ENCODE assay signal across 30 cellular contexts in the genomic region with DNA sequence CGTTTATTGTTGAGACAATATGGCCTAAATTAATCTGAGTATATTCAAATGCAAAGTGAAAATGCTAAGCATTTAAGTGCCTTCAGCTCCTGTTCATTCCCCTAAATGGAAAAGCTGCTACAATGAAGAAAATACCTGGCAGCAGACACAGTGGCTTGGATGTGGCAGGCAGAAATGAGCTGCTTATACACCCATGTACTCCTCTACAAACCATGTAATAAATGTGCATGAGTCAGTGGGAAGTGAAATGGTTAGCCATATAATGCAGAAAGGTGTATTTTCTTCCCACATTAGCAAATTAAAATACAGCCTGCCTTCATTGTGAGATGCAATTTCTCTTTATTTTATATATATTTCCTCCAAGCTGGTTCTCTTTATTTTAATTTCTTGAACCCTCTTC.
"Had no signal": no experiment of that assay in that cellular context is flagged by ENCODE, and none has a peak within 500 bp of the region (broad histone marks: within the 10 kb centered on the region; RNA-seq: fewer than 3 reads in every experiment).

No MANE protein-coding gene starts in this region.

- H3K4me3 ChIP-seq: ascending aorta, cardiac muscle cell, coronary artery, heart right ventricle, left lung, lower lobe of right lung, psoas muscle, right atrium auricular region, spleen, tibial nerve had no signal

- H3K27ac Mint-ChIP-seq: activated naive CD4-positive, alpha-beta T cell treated with anti-CD3 and anti-CD28 coated beads, Interleukin-2, amount 10 ng/mL, durations not matched to agents 7 days and 5 days; activated naive CD8-positive, alpha-beta T cell treated with anti-CD3 and anti-CD28 coated beads, Interleukin-2, amount 10 ng/mL, durations not matched to agents 7 days and 5 days; naive thymus-derived CD4-positive, alpha-beta T cell; T-helper 1 cell treated with Interleukin-12 subunit alpha and Interleukin-12 subunit beta and Interleukin-4 antibody, amounts not matched to agents 30 μg/mL and 1 μg/mL, for 36 hours had no signal

- H3K36me3 ChIP-seq: ascending aorta, cardiac muscle cell, heart right ventricle, left lung, lower lobe of right lung, right atrium auricular region, spleen, tibial nerve, WERI-Rb-1 had no signal

- H3K27me3 ChIP-seq: ascending aorta, cardiac muscle cell, heart right ventricle, left lung, right atrium auricular region, spleen, tibial nerve had no signal

- H3K36me3 Mint-ChIP-seq: activated naive CD4-positive, alpha-beta T cell treated with anti-CD3 and anti-CD28 coated beads, Interleukin-2, amount 10 ng/mL, durations not matched to agents 7 days and 5 days; activated naive CD8-positive, alpha-beta T cell treated with anti-CD3 and anti-CD28 coated beads, Interleukin-2, amount 10 ng/mL, durations not matched to agents 7 days and 5 days; brain; naive thymus-derived CD4-positive, alpha-beta T cell had no signal

- H3K9me3 Mint-ChIP-seq: activated naive CD8-positive, alpha-beta T cell treated with anti-CD3 and anti-CD28 coated beads, Interleukin-2, amount 10 ng/mL, durations not matched to agents 7 days and 5 days; T-helper 1 cell treated with Interleukin-12 subunit alpha and Interleukin-12 subunit beta and Interleukin-4 antibody, amounts not matched to agents 30 μg/mL and 1 μg/mL, for 36 hours had no signal

- H3K27ac ChIP-seq: ascending aorta, cardiac muscle cell, coronary artery, heart right ventricle, left lung, lower lobe of right lung, parathyroid adenoma, psoas muscle, right atrium auricular region, spleen, tibial nerve, WERI-Rb-1 had no signal

- ATAC-seq: activated CD4-positive, CD25-positive, alpha-beta regulatory T cell treated with anti-CD3 and anti-CD28 coated beads, Interleukin-2, amount 50 U/mL, for 24 hours; heart right ventricle; left lung; lower lobe of right lung; naive thymus-derived CD4-positive, alpha-beta T cell; psoas muscle had no signal

- H3K27me3 Mint-ChIP-seq: activated naive CD4-positive, alpha-beta T cell treated with anti-CD3 and anti-CD28 coated beads, Interleukin-2, amount 10 ng/mL, durations not matched to agents 7 days and 5 days; activated naive CD8-positive, alpha-beta T cell treated with anti-CD3 and anti-CD28 coated beads, Interleukin-2, amount 10 ng/mL, durations not matched to agents 7 days and 5 days; brain had no signal

- H3K4me1 ChIP-seq: ascending aorta, heart right ventricle, left lung, lower lobe of right lung, parathyroid adenoma, psoas muscle, right atrium auricular region, spleen, tibial nerve had no signal

- H3K4me1 Mint-ChIP-seq: activated naive CD4-positive, alpha-beta T cell treated with anti-CD3 and anti-CD28 coated beads, Interleukin-2, amount 10 ng/mL, durations not matched to agents 7 days and 5 days; activated naive CD8-positive, alpha-beta T cell treated with anti-CD3 and anti-CD28 coated beads, Interleukin-2, amount 10 ng/mL, durations not matched to agents 7 days and 5 days; naive thymus-derived CD4-positive, alpha-beta T cell had no signal

- DNase-seq: activated CD4-positive, alpha-beta T cell treated with anti-CD3 and anti-CD28 coated beads for 48 hours; activated CD4-positive, alpha-beta T cell treated with anti-CD3 and anti-CD28 coated beads, Interleukin-2, amount 50 U/mL, for 48 hours; activated CD8-positive, alpha-beta memory T cell treated with anti-CD3 and anti-CD28 coated beads for 24 hours; activated gamma-delta T cell; activated naive CD4-positive, alpha-beta T cell treated with anti-CD3 and anti-CD28 coated beads, Interleukin-2, amount 10 ng/mL, durations not matched to agents 7 days and 5 days; activated naive CD8-positive, alpha-beta T cell treated with anti-CD3 and anti-CD28 coated beads, Interleukin-2, amount 10 ng/mL, durations not matched to agents 7 days and 5 days; foreskin fibroblast; heart right ventricle; kidney glomerular epithelial cell; left lung; lower lobe of right lung; mesendoderm; naive thymus-derived CD4-positive, alpha-beta T cell; occipital lobe; psoas muscle; spleen; stimulated activated naive CD4-positive, alpha-beta T cell; SW 1271; T-helper 9 cell; WERI-Rb-1 had no signal

- H3K9me3 ChIP-seq: ascending aorta, heart right ventricle, left lung, lower lobe of right lung, psoas muscle, right atrium auricular region, spleen, tibial nerve had no signal

- H3K4me3 Mint-ChIP-seq: activated naive CD4-positive, alpha-beta T cell treated with anti-CD3 and anti-CD28 coated beads, Interleukin-2, amount 10 ng/mL, durations not matched to agents 7 days and 5 days; activated naive CD8-positive, alpha-beta T cell treated with anti-CD3 and anti-CD28 coated beads, Interleukin-2, amount 10 ng/mL, durations not matched to agents 7 days and 5 days; naive thymus-derived CD4-positive, alpha-beta T cell; neural crest cell; T-helper 1 cell treated with Interleukin-12 subunit alpha and Interleukin-12 subunit beta and Interleukin-4 antibody, amounts not matched to agents 30 μg/mL and 1 μg/mL, for 36 hours had no signal
